ENCODE assay signal across 15 cellular contexts in genomic region chr3:127675651-127676391, GRCh38. TPM values are rescaled to one million over a fixed set of nuclear protein-coding genes. Genes with fewer than 3 reads are reported as not detected.
DNase-seq lines count a peak whose midpoint lies in the region; ATAC-seq and TF ChIP-seq lines count a peak whose summit lies in the region.
"Had no signal": no experiment of that assay in that cellular context is flagged by ENCODE, and none has a peak within 500 bp of the region (broad histone marks: within the 10 kb centered on the region; RNA-seq: fewer than 3 reads in every experiment).

No MANE protein-coding gene starts in this region.

- H3K9me2 ChIP-seq in hepatocyte (replicated peaks; ENCODE audit: insufficient read depth), result no peaks in the 10 kb centered on the region
- H3K9me2 ChIP-seq in Karpas-422 (replicated peaks; ENCODE audit: insufficient read depth, low read length), result no peaks in the 10 kb centered on the region

- H3K4me3 Mint-ChIP-seq in activated CD4-positive, alpha-beta memory T cell treated with anti-CD3 and anti-CD28 coated beads for 36 hours, result no peak overlapping the region
- H3K4me3 Mint-ChIP-seq in activated CD4-positive, alpha-beta memory T cell treated with anti-CD3 and anti-CD28 coated beads, Interleukin-2, amount 10 ng/mL, durations not matched to agents 7 days and 5 days, result no peak overlapping the region
- H3K4me3 Mint-ChIP-seq in T-helper 17 cell, result peak overlapping the region; percentile 45
- no peak overlapping the region for H3K4me3 Mint-ChIP-seq in stimulated activated naive B cell treated with anti-CD40 and anti-IgM and Interleukin-4, amounts not matched to agents 10 μg/mL and 1 μg/mL and 100 μg/mL, for 72 hours

- H3K79me2 ChIP-seq in hepatocyte (no peaks in the 10 kb centered on the region), Karpas-422 (ENCODE audit: low read length) (peaks cover 9% of the 10 kb centered on the region)

- no peak overlapping the region for H3K4me2 ChIP-seq in hepatocyte
- no peak overlapping the region for H3K4me2 ChIP-seq in Karpas-422 (ENCODE audit: low read depth, low read length, poor library complexity, severe bottlenecking)

- no peak overlapping the region for H3K27ac Mint-ChIP-seq in activated CD4-positive, alpha-beta memory T cell treated with anti-CD3 and anti-CD28 coated beads for 36 hours
- no peak overlapping the region for H3K27ac Mint-ChIP-seq in activated CD4-positive, alpha-beta memory T cell treated with anti-CD3 and anti-CD28 coated beads, Interleukin-2, amount 10 ng/mL, durations not matched to agents 7 days and 5 days
- H3K27ac Mint-ChIP-seq in T-helper 17 cell, result peak overlapping the region; percentile 39
- H3K27ac Mint-ChIP-seq in stimulated activated naive B cell treated with anti-CD40 and anti-IgM and Interleukin-4, amounts not matched to agents 10 μg/mL and 1 μg/mL and 100 μg/mL, for 72 hours, result peak overlapping the region; percentile 57

- H3K9me3 Mint-ChIP-seq in activated CD4-positive, alpha-beta memory T cell treated with anti-CD3 and anti-CD28 coated beads for 36 hours, result no peaks in the 10 kb centered on the region
- H3K9me3 Mint-ChIP-seq in activated CD4-positive, alpha-beta memory T cell treated with anti-CD3 and anti-CD28 coated beads, Interleukin-2, amount 10 ng/mL, durations not matched to agents 7 days and 5 days, result no peaks in the 10 kb centered on the region
- no peaks in the 10 kb centered on the region for H3K9me3 Mint-ChIP-seq in stimulated activated naive B cell treated with anti-CD40 and anti-IgM and Interleukin-4, amounts not matched to agents 10 μg/mL and 1 μg/mL and 100 μg/mL, for 72 hours

- H3K4me3 ChIP-seq in left lung (no peak overlapping the region), hepatocyte (no peak overlapping the region), Karpas-422 (ENCODE audit: low read length) (no peak overlapping the region)
- H3K4me3 ChIP-seq: colonic mucosa, upper lobe of left lung had no signal

- peaks cover 0 to 69% of the 10 kb centered on the region in 2 donors for H3K4me1 ChIP-seq in left lung
- H3K4me1 ChIP-seq in hepatocyte (ENCODE audit: insufficient read depth), result peaks cover 5% of the 10 kb centered on the region
- peaks cover 38% of the 10 kb centered on the region for H3K4me1 ChIP-seq in Karpas-422 (ENCODE audit: low read length)

- no peaks in the 10 kb centered on the region for H3K9me3 ChIP-seq in T-helper 17 cell (ENCODE audit: control insufficient read depth, low read length, poor library complexity, severe bottlenecking)
- no peaks in the 10 kb centered on the region for H3K9me3 ChIP-seq in left lung
- H3K9me3 ChIP-seq in hepatocyte (ENCODE audit: low read depth), result no peaks in the 10 kb centered on the region
- no peaks in the 10 kb centered on the region for H3K9me3 ChIP-seq in Karpas-422 (ENCODE audit: low read length)
- H3K9me3 ChIP-seq: colonic mucosa, upper lobe of left lung had no signal

- H3K27me3 ChIP-seq in left lung (no peaks in the 10 kb centered on the region), hepatocyte (no peaks in the 10 kb centered on the region), Karpas-422 (ENCODE audit: low read length) (no peaks in the 10 kb centered on the region)
- H3K27me3 ChIP-seq: colonic mucosa, upper lobe of left lung had no signal

- DNase-seq in activated CD4-positive, alpha-beta memory T cell treated with anti-CD3 and anti-CD28 coated beads for 36 hours, result peak; percentile 3
- no peak for DNase-seq in activated CD4-positive, alpha-beta memory T cell treated with anti-CD3 and anti-CD28 coated beads, Interleukin-2, amount 10 ng/mL, durations not matched to agents 7 days and 5 days
- DNase-seq in T-helper 17 cell (no peak), left lung (peak; percentile 29 to 61), NCI-H1048 (lab: John Stamatoyannopoulos, UW) (no peak), hepatocyte (ENCODE audit: low spot score) (no peak), Karpas-422 (no peak)
- no peak for DNase-seq in stimulated activated naive B cell treated with anti-CD40 and anti-IgM and Interleukin-4, amounts not matched to agents 10 μg/mL and 1 μg/mL and 100 μg/mL, for 72 hours
- DNase-seq: amniotic stem cell; colonic mucosa; GF-D8; MV-4-11; stimulated activated CD4-positive, alpha-beta T cell treated with anti-CD3 and anti-CD28 coated beads, Interleukin-2, amount 100 ng/mL, for 24 hours had no signal

- POLR2A ChIA-PET in activated CD4-positive, alpha-beta memory T cell treated with anti-CD3 and anti-CD28 coated beads for 36 hours (lab: Charles Lee), result no interaction called here
- POLR2A ChIA-PET in activated CD4-positive, alpha-beta memory T cell treated with anti-CD3 and anti-CD28 coated beads, Interleukin-2, amount 10 ng/mL, durations not matched to agents 7 days and 5 days (lab: Charles Lee), result no interaction called here

- H3K27me3 Mint-ChIP-seq in activated CD4-positive, alpha-beta memory T cell treated with anti-CD3 and anti-CD28 coated beads for 36 hours, result no peaks in the 10 kb centered on the region
- no peaks in the 10 kb centered on the region for H3K27me3 Mint-ChIP-seq in activated CD4-positive, alpha-beta memory T cell treated with anti-CD3 and anti-CD28 coated beads, Interleukin-2, amount 10 ng/mL, durations not matched to agents 7 days and 5 days
- no peaks in the 10 kb centered on the region for H3K27me3 Mint-ChIP-seq in T-helper 17 cell
- no peaks in the 10 kb centered on the region for H3K27me3 Mint-ChIP-seq in stimulated activated naive B cell treated with anti-CD40 and anti-IgM and Interleukin-4, amounts not matched to agents 10 μg/mL and 1 μg/mL and 100 μg/mL, for 72 hours

- H3K36me3 Mint-ChIP-seq in activated CD4-positive, alpha-beta memory T cell treated with anti-CD3 and anti-CD28 coated beads for 36 hours, result no peaks in the 10 kb centered on the region
- peaks cover 2% of the 10 kb centered on the region for H3K36me3 Mint-ChIP-seq in activated CD4-positive, alpha-beta memory T cell treated with anti-CD3 and anti-CD28 coated beads, Interleukin-2, amount 10 ng/mL, durations not matched to agents 7 days and 5 days (ENCODE audit: low read depth)
- peaks cover 3% of the 10 kb centered on the region for H3K36me3 Mint-ChIP-seq in T-helper 17 cell (ENCODE audit: low read depth)
- peaks cover 11 to 18% of the 10 kb centered on the region in 2 donors for H3K36me3 Mint-ChIP-seq in stimulated activated naive B cell treated with anti-CD40 and anti-IgM and Interleukin-4, amounts not matched to agents 10 μg/mL and 1 μg/mL and 100 μg/mL, for 72 hours

- intact Hi-C loops in activated CD4-positive, alpha-beta memory T cell treated with anti-CD3 and anti-CD28 coated beads for 36 hours (cut with micrococcal nuclease), result no loop called here
- intact Hi-C loops in left lung (cut with DNase I), result no loop called here

- TF ChIP-seq CTCF in left lung (IDR thresholded peaks at IDR 0.05) (no peak), hepatocyte (IDR thresholded peaks at IDR 0.05; ENCODE audit: poor library complexity) (no peak)

- CTCF ChIA-PET in activated CD4-positive, alpha-beta memory T cell treated with anti-CD3 and anti-CD28 coated beads for 36 hours (lab: Charles Lee), result no interaction called here
- CTCF ChIA-PET in activated CD4-positive, alpha-beta memory T cell treated with anti-CD3 and anti-CD28 coated beads, Interleukin-2, amount 10 ng/mL, durations not matched to agents 7 days and 5 days (lab: Charles Lee), result no interaction called here

- no peak for ATAC-seq in T-helper 17 cell
- no peak for ATAC-seq in left lung
- no peak for ATAC-seq in stimulated activated naive B cell treated with anti-CD40 and anti-IgM and Interleukin-4, amounts not matched to agents 10 μg/mL and 1 μg/mL and 100 μg/mL, for 72 hours (replicated peaks)
- ATAC-seq: esophagus mucosa had no signal

- H2AFZ ChIP-seq in hepatocyte (no peak overlapping the region), Karpas-422 (ENCODE audit: low read length) (no peak overlapping the region)

- no peak overlapping the region for H3K27ac ChIP-seq in left lung
- no peak overlapping the region for H3K27ac ChIP-seq in hepatocyte
- no peak overlapping the region for H3K27ac ChIP-seq in Karpas-422 (ENCODE audit: low read length)
- H3K27ac ChIP-seq: colonic mucosa had no signal

- no peak overlapping the region for H3K9ac ChIP-seq in Karpas-422 (ENCODE audit: low read length)

- WGBS in hepatocyte (ENCODE audit: low lambda C conversion rate, missing lambda C conversion rate), result 93% methylated on average over 29 of the region's 29 CpGs

- H3K36me3 ChIP-seq in left lung (peaks cover 0 to 43% of the 10 kb centered on the region in 2 donors), hepatocyte (replicated peaks; ENCODE audit: insufficient read depth, low read depth) (no peaks in the 10 kb centered on the region), Karpas-422 (ENCODE audit: insufficient read depth, low read length) (no peaks in the 10 kb centered on the region)
- H3K36me3 ChIP-seq: colonic mucosa had no signal

- no peaks in the 10 kb centered on the region for H4K20me1 ChIP-seq in hepatocyte (ENCODE audit: insufficient read depth, poor library complexity, severe bottlenecking)
- H4K20me1 ChIP-seq in Karpas-422 (ENCODE audit: insufficient read depth, low read depth, low read length), result no peaks in the 10 kb centered on the region

- peaks cover 23% of the 10 kb centered on the region for H3K4me1 Mint-ChIP-seq in activated CD4-positive, alpha-beta memory T cell treated with anti-CD3 and anti-CD28 coated beads for 36 hours (ENCODE audit: low read depth)
- H3K4me1 Mint-ChIP-seq in activated CD4-positive, alpha-beta memory T cell treated with anti-CD3 and anti-CD28 coated beads, Interleukin-2, amount 10 ng/mL, durations not matched to agents 7 days and 5 days, result peaks cover 30% of the 10 kb centered on the region
- peaks cover 33% of the 10 kb centered on the region for H3K4me1 Mint-ChIP-seq in T-helper 17 cell
- H3K4me1 Mint-ChIP-seq in stimulated activated naive B cell treated with anti-CD40 and anti-IgM and Interleukin-4, amounts not matched to agents 10 μg/mL and 1 μg/mL and 100 μg/mL, for 72 hours, result peaks cover 28 to 52% of the 10 kb centered on the region in 2 donors

RNA-seq across cellular contexts. Expression of gene ABTB1, which starts 3.1 kb away (rescaled TPM):
- total RNA-seq in activated CD4-positive, alpha-beta memory T cell treated with anti-CD3 and anti-CD28 coated beads for 36 hours, result 10 to 100 TPM; 14.8 TPM
- total RNA-seq in activated CD4-positive, alpha-beta memory T cell treated with anti-CD3 and anti-CD28 coated beads, Interleukin-2, amount 10 ng/mL, durations not matched to agents 7 days and 5 days, result 10 to 100 TPM; 34.3 to 38.8 TPM
- total RNA-seq in T-helper 17 cell, result 10 to 100 TPM; 88.6 to 95.2 TPM
- 10 to 100 TPM; 31.6 to 56.1 TPM for total RNA-seq in left lung
- 4.7 and 8.7 TPM in 2 replicates for total RNA-seq in hepatocyte
- 13.8 and 23.8 TPM in 2 replicates for polyA plus RNA-seq in hepatocyte
- total RNA-seq in Karpas-422 (2014; rRNA removed; shearing (Covaris generic); ENCODE audit: low replicate concordance), result 20.1 and 25.5 TPM in 2 replicates

RNA-seq across cellular contexts. Expression of gene PODXL2, which starts 46.8 kb away (rescaled TPM):
- total RNA-seq in activated CD4-positive, alpha-beta memory T cell treated with anti-CD3 and anti-CD28 coated beads for 36 hours, result 1 to 10 TPM; 1.2 to 1.3 TPM
- total RNA-seq in activated CD4-positive, alpha-beta memory T cell treated with anti-CD3 and anti-CD28 coated beads, Interleukin-2, amount 10 ng/mL, durations not matched to agents 7 days and 5 days, result 1 to 10 TPM in 1 of 2 experiments, under 1 TPM in 1; 0.95 to 1.1 TPM
- total RNA-seq in T-helper 17 cell, result 1 to 10 TPM; 4.8 to 5.5 TPM
- 10 to 100 TPM in 1 of 2 donors, 1 to 10 TPM in 1; 2.9 to 12.3 TPM for total RNA-seq in left lung
- total RNA-seq in hepatocyte, result 6.4 and 8.0 TPM in 2 replicates
- 5.1 and 7.8 TPM in 2 replicates for polyA plus RNA-seq in hepatocyte
- total RNA-seq in Karpas-422 (2014; rRNA removed; shearing (Covaris generic); ENCODE audit: low replicate concordance), result 30.9 and 62.1 TPM in 2 replicates

Comparison
In these comparisons a context has a peak if more than half of its experiments do, and no peak if none do; other contexts are left out.
1. DNase-seq: peak in activated CD4-positive, alpha-beta memory T cell treated with anti-CD3 and anti-CD28 coated beads for 36 hours (single experiment) and left lung (2 of 2); none in activated CD4-positive, alpha-beta memory T cell treated with anti-CD3 and anti-CD28 coated beads, Interleukin-2, amount 10 ng/mL, durations not matched to agents 7 days and 5 days (single experiment), T-helper 17 cell (0 of 3), stimulated activated naive B cell treated with anti-CD40 and anti-IgM and Interleukin-4, amounts not matched to agents 10 μg/mL and 1 μg/mL and 100 μg/mL, for 72 hours (single experiment), NCI-H1048 (single experiment), hepatocyte (single experiment) and Karpas-422 (single experiment).
2. H3K27ac Mint-ChIP-seq: peak in T-helper 17 cell (single experiment) and stimulated activated naive B cell treated with anti-CD40 and anti-IgM and Interleukin-4, amounts not matched to agents 10 μg/mL and 1 μg/mL and 100 μg/mL, for 72 hours (single experiment); none in activated CD4-positive, alpha-beta memory T cell treated with anti-CD3 and anti-CD28 coated beads for 36 hours (single experiment) and activated CD4-positive, alpha-beta memory T cell treated with anti-CD3 and anti-CD28 coated beads, Interleukin-2, amount 10 ng/mL, durations not matched to agents 7 days and 5 days (single experiment).